ENCODE assay signal across 23 cellular contexts in genomic region chr6:7811441-7811840, GRCh38.
A peak's percentile ranks its signal among the peaks of the same experiment; 100 is the strongest.
DNase-seq lines count a peak whose midpoint lies in the region; ATAC-seq and TF ChIP-seq lines count a peak whose summit lies in the region.
"Had no signal": no experiment of that assay in that cellular context is flagged by ENCODE, and none has a peak within 500 bp of the region (broad histone marks: within the 10 kb centered on the region; RNA-seq: fewer than 3 reads in every experiment).

No MANE protein-coding gene starts in this region.

- H2BK120ac ChIP-seq in trophoblast cell (ENCODE audit: insufficient read depth, low read length, poor library complexity) (no peak overlapping the region), neuronal stem cell (ENCODE audit: low read depth, low read length) (no peak overlapping the region)

- CTCF ChIA-PET in mammary epithelial cell (lab: Charles Lee; ENCODE audit: low non-redundant PET): no interaction called here

- no peaks in the 10 kb centered on the region for H3K4me1 ChIP-seq in lower lobe of right lung
- no peaks in the 10 kb centered on the region for H3K4me1 ChIP-seq in trophoblast cell (ENCODE audit: control insufficient read depth in 1 of 2, insufficient read depth in 2 of 2, low read length in 2 of 2)
- H3K4me1 ChIP-seq in mammary epithelial cell (ENCODE audit: insufficient read depth, low read length): no peaks in the 10 kb centered on the region
- no peaks in the 10 kb centered on the region for H3K4me1 ChIP-seq in neuronal stem cell (ENCODE audit: control insufficient read depth in 2 of 2, insufficient read depth in 1 of 2, low read depth in 1 of 2, low read length in 2 of 2)

- no peak overlapping the region for H4K12ac ChIP-seq in trophoblast cell (ENCODE audit: low read depth, low read length)

- BruUV-seq in mammary epithelial cell (replicated peaks; lab: Mats Ljungman, UMichigan): no TSS peak

- ATAC-seq in lower lobe of right lung: no peak

- H4K8ac ChIP-seq in trophoblast cell (ENCODE audit: low read depth, low read length) (no peak overlapping the region), neuronal stem cell (ENCODE audit: low read depth, low read length) (no peak overlapping the region)

- H3K23ac ChIP-seq in trophoblast cell (ENCODE audit: low read length) (no peak overlapping the region), neuronal stem cell (ENCODE audit: low read depth, low read length, poor library complexity) (no peak overlapping the region)

- in situ Hi-C loops in mammary epithelial cell (cut with MboI; ENCODE audit: low sequenced_read_pairs in 2 of 2): no loop called here

- dilution Hi-C loops in mammary epithelial cell (cut with HindIII; ENCODE audit: low sequenced_read_pairs): no loop called here

- H3K9ac ChIP-seq in SK-N-MC (ENCODE audit: insufficient read length): no peak overlapping the region
- no peak overlapping the region for H3K9ac ChIP-seq in trophoblast cell (ENCODE audit: low read length)
- no peak overlapping the region for H3K9ac ChIP-seq in mammary epithelial cell (ENCODE audit: insufficient read depth, low read length)
- H3K9ac ChIP-seq in neuronal stem cell (ENCODE audit: low read depth, low read length, poor library complexity): no peak overlapping the region
- H3K9ac ChIP-seq: BLaER1 had no signal

- H2BK15ac ChIP-seq in neuronal stem cell (ENCODE audit: low read length): no peak overlapping the region

- H3K79me2 ChIP-seq in trophoblast cell (ENCODE audit: control insufficient read depth, insufficient read depth, low read length, poor library complexity) (no peaks in the 10 kb centered on the region), mammary epithelial cell (ENCODE audit: insufficient read depth, low read length) (no peaks in the 10 kb centered on the region)

- H2BK12ac ChIP-seq in trophoblast cell (ENCODE audit: low read length): no peak overlapping the region
- no peak overlapping the region for H2BK12ac ChIP-seq in neuronal stem cell (ENCODE audit: low read length)

- TF ChIP-seq CTCF in lower lobe of right lung (IDR thresholded peaks at IDR 0.05) (no peak), mammary epithelial cell (conservative IDR thresholded peaks at IDR 0.05 in 1 of 2, IDR thresholded peaks at IDR 0.05 in 1 of 2; ENCODE audit: extremely low read depth in 1 of 2, insufficient read depth in 1 of 2, low read depth in 1 of 2, low read length in 2 of 2) (no peak)

- H2BK5ac ChIP-seq in trophoblast cell (ENCODE audit: low read depth, low read length, poor library complexity): no peak overlapping the region
- H2BK5ac ChIP-seq in neuronal stem cell (ENCODE audit: low read length): no peak overlapping the region

- H3K27ac ChIP-seq in SK-N-MC (peak overlapping the region; percentile 68; the same call in 1 of the 2 replicates), lower lobe of right lung (no peak overlapping the region), trophoblast cell (ENCODE audit: low read depth, low read length) (no peak overlapping the region), mammary epithelial cell (ENCODE audit: insufficient read depth, low read depth, low read length) (no peak overlapping the region), neuronal stem cell (replicated peaks; ENCODE audit: low read length) (no peak overlapping the region)
- H3K27ac ChIP-seq: 22Rv1, BLaER1, HL-60 had no signal

- intact Hi-C loops in lower lobe of right lung (cut with DNase I): no loop called here
- intact Hi-C loops in mammary epithelial cell (cut with micrococcal nuclease): no loop called here

- H3K9me3 ChIP-seq in SK-N-MC (ENCODE audit: low read depth, low read length): no peaks in the 10 kb centered on the region
- no peaks in the 10 kb centered on the region for H3K9me3 ChIP-seq in lower lobe of right lung
- no peaks in the 10 kb centered on the region for H3K9me3 ChIP-seq in trophoblast cell (ENCODE audit: insufficient read depth, low read depth, low read length)
- H3K9me3 ChIP-seq in mammary epithelial cell (replicated peaks; ENCODE audit: insufficient read depth, low read length): no peaks in the 10 kb centered on the region
- H3K9me3 ChIP-seq in neuronal stem cell (replicated peaks in 1 of 2; ENCODE audit: control insufficient read depth in 2 of 2, insufficient read depth in 1 of 2, low read depth in 1 of 2, low read length in 2 of 2): no peaks in the 10 kb centered on the region
- H3K9me3 ChIP-seq: BLaER1 had no signal

- H4K91ac ChIP-seq in trophoblast cell (ENCODE audit: low read depth, low read length) (no peak overlapping the region), neuronal stem cell (ENCODE audit: low read depth, low read length, poor library complexity) (no peak overlapping the region)

- 100% methylated on average over 2 of the region's 9 CpGs for WGBS in trophoblast cell (ENCODE audit: extremely low coverage, insufficient coverage, insufficient read length)
- 65% methylated on average over 9 of the region's 9 CpGs for WGBS in mammary epithelial cell (ENCODE audit: low coverage, missing lambda C conversion rate)
- WGBS in neuronal stem cell (ENCODE audit: extremely low coverage in 2 of 2, insufficient read length in 2 of 2, insufficient replicate concordance in 1 of 2), 2 donors: no CpG with 5 or more reads among the region's 9 CpGs

- H3K4ac ChIP-seq in trophoblast cell (ENCODE audit: low read depth, low read length) (no peak overlapping the region), neuronal stem cell (ENCODE audit: low read length) (no peak overlapping the region)

- DNase-seq in NCI-H2227 treated with DMSO at 0.1 percent for 48 hours (lab: John Stamatoyannopoulos, UW) (peak; percentile 30), NCI-H2227 (lab: John Stamatoyannopoulos, UW; ENCODE audit: unreplicated experiment) (no peak), SK-N-MC (ENCODE audit: low read depth, low spot score) (peak; percentile 8), fibroblast of peridontal ligament (ENCODE audit: extremely low read depth) (peak; percentile 68), lower lobe of right lung (no peak), trophoblast cell (no peak), mammary epithelial cell (no peak), neuronal stem cell (ENCODE audit: low spot score) (no peak)
- DNase-seq: ACHN; CD4-positive, CD25-positive, alpha-beta regulatory T cell; DMS153; DND-41; Karpas-422; NCI-H1105 treated with DMSO at 0.1 percent for 48 hours; NCI-H146; NCI-H1930; NCI-H2107; NCI-H446 treated with DMSO at 0.1 percent for 48 hours; NCI-H526; SIG-M5 had no signal

- H3K27me3 ChIP-seq in lower lobe of right lung (ENCODE audit: low read depth) (no peaks in the 10 kb centered on the region), trophoblast cell (ENCODE audit: insufficient read depth, low read length) (no peaks in the 10 kb centered on the region), mammary epithelial cell (ENCODE audit: insufficient read depth, low read length) (no peaks in the 10 kb centered on the region), neuronal stem cell (ENCODE audit: control insufficient read depth in 3 of 3, insufficient read depth in 3 of 3, low read depth in 1 of 3, low read length in 3 of 3) (peaks cover 0 to 2% (median 0%) of the 10 kb centered on the region in 3 experiments)
- H3K27me3 ChIP-seq: BLaER1 had no signal

- H3K79me1 ChIP-seq in trophoblast cell (ENCODE audit: low read length): no peaks in the 10 kb centered on the region
- H3K79me1 ChIP-seq in neuronal stem cell (ENCODE audit: low read depth, low read length): no peaks in the 10 kb centered on the region

- H2AK5ac ChIP-seq in trophoblast cell (ENCODE audit: low read length) (no peak overlapping the region), neuronal stem cell (ENCODE audit: low read depth, low read length) (no peak overlapping the region)

- no peak overlapping the region for H2AFZ ChIP-seq in trophoblast cell (ENCODE audit: insufficient read depth, low read length, poor library complexity)
- no peak overlapping the region for H2AFZ ChIP-seq in mammary epithelial cell (ENCODE audit: low read depth, low read length)
- no peak overlapping the region for H2AFZ ChIP-seq in neuronal stem cell (ENCODE audit: low read length)

- H4K20me1 ChIP-seq in mammary epithelial cell (ENCODE audit: insufficient read depth, low read length): no peaks in the 10 kb centered on the region
- H4K20me1 ChIP-seq: BLaER1 had no signal

- H3K14ac ChIP-seq in trophoblast cell (ENCODE audit: low read length) (no peak overlapping the region), neuronal stem cell (ENCODE audit: low read length) (no peak overlapping the region)

- peak overlapping the region; percentile 31; the same call in 1 of the 2 replicates for H3K4me3 ChIP-seq in SK-N-MC
- H3K4me3 ChIP-seq in lower lobe of right lung: no peak overlapping the region
- no peak overlapping the region for H3K4me3 ChIP-seq in trophoblast cell (ENCODE audit: low read depth, low read length)
- no peak overlapping the region for H3K4me3 ChIP-seq in mammary epithelial cell (replicated peaks in 1 of 3; ENCODE audit: insufficient read depth in 1 of 3, low read depth in 2 of 3, low read length in 3 of 3)
- no peak overlapping the region for H3K4me3 ChIP-seq in neuronal stem cell (ENCODE audit: low read length in 2 of 2)
- H3K4me3 ChIP-seq: BLaER1 had no signal

- no peaks in the 10 kb centered on the region for H3K36me3 ChIP-seq in SK-N-MC (ENCODE audit: insufficient read depth, low read length)
- no peaks in the 10 kb centered on the region for H3K36me3 ChIP-seq in lower lobe of right lung
- no peaks in the 10 kb centered on the region for H3K36me3 ChIP-seq in trophoblast cell (ENCODE audit: control insufficient read depth in 1 of 2, insufficient read depth in 2 of 2, low read length in 2 of 2)
- H3K36me3 ChIP-seq in mammary epithelial cell (ENCODE audit: insufficient read depth, low read length): no peaks in the 10 kb centered on the region
- H3K36me3 ChIP-seq in neuronal stem cell (replicated peaks in 1 of 2; ENCODE audit: control insufficient read depth in 2 of 2, insufficient read depth in 2 of 2, low read length in 2 of 2): no peaks in the 10 kb centered on the region
- H3K36me3 ChIP-seq: BLaER1 had no signal

- H3K18ac ChIP-seq in trophoblast cell (ENCODE audit: low read length) (no peak overlapping the region), neuronal stem cell (ENCODE audit: low read length) (no peak overlapping the region)

- H3K4me2 ChIP-seq in trophoblast cell (ENCODE audit: low read length) (no peak overlapping the region), mammary epithelial cell (ENCODE audit: insufficient read depth, low read depth, low read length) (no peak overlapping the region), neuronal stem cell (ENCODE audit: insufficient read depth, low read length, poor library complexity, severe bottlenecking) (no peak overlapping the region)
- H3K4me2 ChIP-seq: BLaER1 had no signal

Comparison
In these comparisons a context has a peak if more than half of its experiments do, and no peak if none do; other contexts are left out.
1. DNase-seq: peak in NCI-H2227 treated with DMSO at 0.1 percent for 48 hours (single experiment), SK-N-MC (single experiment) and fibroblast of peridontal ligament (single experiment); none in NCI-H2227 (single experiment), lower lobe of right lung (single experiment), trophoblast cell (0 of 2), mammary epithelial cell (single experiment) and neuronal stem cell (single experiment).